In genomic region chr18:48900469-48900868, GRCh38 we compare ENCODE assay signal across 9 cellular contexts.
"Had no signal": no experiment of that assay in that cellular context is flagged by ENCODE, and none has a peak within 500 bp of the region (broad histone marks: within the 10 kb centered on the region; RNA-seq: fewer than 3 reads in every experiment).

No MANE protein-coding gene starts in this region.

- H3K36me3 ChIP-seq: HAP-1 had no signal

- H3K4me3 ChIP-seq: GM23248, HAP-1, K562 had no signal

- H3K27ac ChIP-seq: GM23248, HL-60 had no signal

- DNase-seq: GM23248, GOT3, H7, KG1 had no signal

- ATAC-seq: HCT116, HepG2, K562 had no signal

- H3K9me3 ChIP-seq: HAP-1 had no signal
